In genomic region chr22:43867839-43868652, GRCh38 we compare ENCODE assay signal across 8 cellular contexts. TPM values are rescaled to one million over a fixed set of nuclear protein-coding genes. Genes with fewer than 3 reads are reported as not detected.
DNase-seq lines count a peak whose midpoint lies in the region; ATAC-seq and TF ChIP-seq lines count a peak whose summit lies in the region.

No MANE protein-coding gene starts in this region.

- H3K36me3 ChIP-seq in prostate gland: no peaks in the 10 kb centered on the region

- no peaks in the 10 kb centered on the region for H3K9me3 ChIP-seq in prostate gland

- no peak overlapping the region for H3K4me3 Mint-ChIP-seq in stimulated activated memory B cell treated with anti-CD40 and anti-IgM and Interleukin-4, amounts not matched to agents 10 μg/mL and 1 μg/mL and 100 μg/mL, for 72 hours

- TF ChIP-seq CTCF in prostate gland (IDR thresholded peaks at IDR 0.05): no peak
- no peak for TF ChIP-seq CTCF in omental fat pad (IDR thresholded peaks at IDR 0.05)

- H3K27me3 ChIP-seq in prostate gland (replicated peaks; ENCODE audit: insufficient read depth): peaks cover 11% of the 10 kb centered on the region

- TF ChIP-seq POLR2A in prostate gland (IDR thresholded peaks at IDR 0.05): no peak

- H3K9me3 Mint-ChIP-seq in stimulated activated memory B cell treated with anti-CD40 and anti-IgM and Interleukin-4, amounts not matched to agents 10 μg/mL and 1 μg/mL and 100 μg/mL, for 72 hours: peaks cover 3% of the 10 kb centered on the region

- H3K27ac ChIP-seq in prostate gland: no peak overlapping the region

- H3K36me3 Mint-ChIP-seq in stimulated activated memory B cell treated with anti-CD40 and anti-IgM and Interleukin-4, amounts not matched to agents 10 μg/mL and 1 μg/mL and 100 μg/mL, for 72 hours: no peaks in the 10 kb centered on the region

- H3K27ac Mint-ChIP-seq in stimulated activated memory B cell treated with anti-CD40 and anti-IgM and Interleukin-4, amounts not matched to agents 10 μg/mL and 1 μg/mL and 100 μg/mL, for 72 hours: no peak overlapping the region

- H3K4me1 Mint-ChIP-seq in stimulated activated memory B cell treated with anti-CD40 and anti-IgM and Interleukin-4, amounts not matched to agents 10 μg/mL and 1 μg/mL and 100 μg/mL, for 72 hours: no peaks in the 10 kb centered on the region

- 11% methylated on average over 11 of the region's 11 CpGs for WGBS in prostate gland

- ATAC-seq in omental fat pad (ENCODE audit: low FRiP score): no peak
- no peak for ATAC-seq in stimulated activated memory B cell treated with anti-CD40 and anti-IgM and Interleukin-4, amounts not matched to agents 10 μg/mL and 1 μg/mL and 100 μg/mL, for 72 hours

- peaks cover 34% of the 10 kb centered on the region for H3K27me3 Mint-ChIP-seq in stimulated activated memory B cell treated with anti-CD40 and anti-IgM and Interleukin-4, amounts not matched to agents 10 μg/mL and 1 μg/mL and 100 μg/mL, for 72 hours

- intact Hi-C loops in prostate gland (cut with DNase I): no loop called here

- no peak overlapping the region for H3K4me3 ChIP-seq in prostate gland

- peak; percentile 29 for DNase-seq in stimulated activated CD4-positive, alpha-beta T cell treated with anti-CD3 and anti-CD28 coated beads, Interleukin-15, amount 100 ng/mL, for 24 hours
- no peak for DNase-seq in stimulated activated CD4-positive, alpha-beta T cell treated with anti-CD3 and anti-CD28 coated beads, Interleukin-1b, Interleukin-23, amount 100 ng/mL, for 48 hours
- DNase-seq in UCSD-AML1 (lab: John Stamatoyannopoulos, UW; ENCODE audit: unreplicated experiment) (peak; percentile 65), globus pallidus (ENCODE audit: low spot score) (peak; percentile 22), prostate gland (ENCODE audit: low spot score) (peak; percentile 21), omental fat pad (ENCODE audit: low spot score) (no peak), NCI-H2227 treated with DMSO at 0.1 percent for 48 hours (lab: John Stamatoyannopoulos, UW) (no peak)

- H3K4me1 ChIP-seq in prostate gland (replicated peaks): no peaks in the 10 kb centered on the region

RNA-seq across cellular contexts. Expression of gene SULT4A1, which starts 5.7 kb away (rescaled TPM):
- 1 to 10 TPM in 1 of 2 donors, under 1 TPM in 1; 0.14 to 3.3 TPM for total RNA-seq in prostate gland
- under 1 TPM in 2 of 4 donors, not detected in 2; 0.25 to 0.46 TPM for total RNA-seq in omental fat pad

RNA-seq across cellular contexts. Expression of gene PNPLA5, which starts 23.8 kb away (rescaled TPM):
- total RNA-seq in prostate gland (not detected), omental fat pad (not detected)

RNA-seq across cellular contexts. Expression of gene PNPLA3, which starts 55.6 kb away (rescaled TPM):
- total RNA-seq in prostate gland (under 1 TPM; 0.14 to 0.28 TPM), omental fat pad (1 to 10 TPM; 1.0 to 4.3 (median 1.3) TPM)

RNA-seq across cellular contexts. Expression of gene EFCAB6, which starts 55.9 kb away (rescaled TPM):
- total RNA-seq in prostate gland: 10 to 100 TPM in 1 of 2 donors, 1 to 10 TPM in 1; 3.3 to 10.5 TPM
- 1 to 10 TPM in 3 of 4 donors, under 1 TPM in 1; 0.48 to 3.2 (median 1.9) TPM for total RNA-seq in omental fat pad

Comparison
In these comparisons a context has a peak if more than half of its experiments do, and no peak if none do; other contexts are left out.
1. DNase-seq: peak in stimulated activated CD4-positive, alpha-beta T cell treated with anti-CD3 and anti-CD28 coated beads, Interleukin-15, amount 100 ng/mL, for 24 hours (single experiment), UCSD-AML1 (single experiment), globus pallidus (single experiment) and prostate gland (single experiment); none in stimulated activated CD4-positive, alpha-beta T cell treated with anti-CD3 and anti-CD28 coated beads, Interleukin-1b, Interleukin-23, amount 100 ng/mL, for 48 hours (single experiment), omental fat pad (single experiment) and NCI-H2227 treated with DMSO at 0.1 percent for 48 hours (single experiment).